ENCODE assay signal across 18 cellular contexts in genomic region chr4:47543331-47543730, GRCh38. TPM values are rescaled to one million over a fixed set of nuclear protein-coding genes. Genes with fewer than 3 reads are reported as not detected.
DNase-seq lines count a peak whose midpoint lies in the region; ATAC-seq, FAIRE-seq and TF ChIP-seq lines count a peak whose summit lies in the region.
"Had no signal": no experiment of that assay in that cellular context is flagged by ENCODE, and none has a peak within 500 bp of the region (broad histone marks: within the 10 kb centered on the region; RNA-seq: fewer than 3 reads in every experiment).

No MANE protein-coding gene starts in this region.

- DNase-seq in AG10803 (ENCODE audit: low read depth) (peak; percentile 54), M059J (ENCODE audit: low read depth) (peak; percentile 65), K562 (ENCODE audit: extremely low read depth in 1 of 4, low spot score in 3 of 4) (no peak), iris pigment epithelial cell (ENCODE audit: low read depth) (peak; percentile 30), cerebellum (ENCODE audit: low spot score) (no peak), hepatocyte (ENCODE audit: low spot score) (no peak), UCSD-AML1 (lab: John Stamatoyannopoulos, UW; ENCODE audit: unreplicated experiment) (no peak)
- DNase-seq: DMS153, H9, Kasumi-1, MV-4-11, NCI-H1417 treated with DMSO at 0.1 percent for 48 hours, NCI-H2029, NCI-H510A treated with DMSO at 0.1 percent for 48 hours, Peyer's patch, SIG-M5 had no signal

- H3K9me1 ChIP-seq in K562 (ENCODE audit: control insufficient read depth, insufficient read depth, low read length): no peaks in the 10 kb centered on the region

- H3K9me3 ChIP-seq in K562 (replicated peaks; ENCODE audit: control insufficient read depth, insufficient read depth, low read depth, low read length) (no peaks in the 10 kb centered on the region), hepatocyte (ENCODE audit: low read depth) (no peaks in the 10 kb centered on the region)
- H3K9me3 ChIP-seq: Peyer's patch had no signal

- H4K20me1 ChIP-seq in K562 (replicated peaks; ENCODE audit: control insufficient read depth, insufficient read depth, low read length) (no peaks in the 10 kb centered on the region), hepatocyte (ENCODE audit: insufficient read depth, poor library complexity, severe bottlenecking) (no peaks in the 10 kb centered on the region)

- no peaks in the 10 kb centered on the region for H3K9me2 ChIP-seq in hepatocyte (replicated peaks; ENCODE audit: insufficient read depth)

- no peaks in the 10 kb centered on the region for H3K4me1 ChIP-seq in K562 (replicated peaks in 1 of 2; ENCODE audit: control insufficient read depth in 2 of 2, insufficient read depth in 2 of 2, low read length in 2 of 2)
- no peaks in the 10 kb centered on the region for H3K4me1 ChIP-seq in hepatocyte (ENCODE audit: insufficient read depth)
- H3K4me1 ChIP-seq: Peyer's patch had no signal

- no peaks in the 10 kb centered on the region for H3K79me2 ChIP-seq in K562 (ENCODE audit: control insufficient read depth, insufficient read depth, low read length)
- no peaks in the 10 kb centered on the region for H3K79me2 ChIP-seq in hepatocyte

- BruUV-seq in K562 (replicated peaks; lab: Mats Ljungman, UMichigan): no TSS peak

- H3K27me3 ChIP-seq in K562 (ENCODE audit: control insufficient read depth in 2 of 2, insufficient read depth in 2 of 2, low read length in 2 of 2) (no peaks in the 10 kb centered on the region), hepatocyte (no peaks in the 10 kb centered on the region)
- H3K27me3 ChIP-seq: Peyer's patch had no signal

- WGBS in K562 (ENCODE audit: insufficient coverage, low coverage, missing lambda C conversion rate): 3% methylated on average over 2 of the region's 2 CpGs
- WGBS in hepatocyte (ENCODE audit: low lambda C conversion rate, missing lambda C conversion rate): 39% methylated on average over 2 of the region's 2 CpGs

- H2AFZ ChIP-seq in K562 (ENCODE audit: low read depth, low read length) (no peak overlapping the region), hepatocyte (no peak overlapping the region)

- H3K36me3 ChIP-seq in K562 (ENCODE audit: control insufficient read depth, insufficient read depth, low read length) (no peaks in the 10 kb centered on the region), hepatocyte (replicated peaks; ENCODE audit: insufficient read depth, low read depth) (no peaks in the 10 kb centered on the region)

- TF ChIP-seq RAD21 in K562 (CRISPR knock-in tag; conservative IDR thresholded peaks at IDR 0.05 in 1 of 2, IDR thresholded peaks at IDR 0.05 in 1 of 2): no peak

- H3K4me3 ChIP-seq in AG10803 (ENCODE audit: low read length) (no peak overlapping the region), K562 (no peak overlapping the region), hepatocyte (no peak overlapping the region)
- H3K4me3 ChIP-seq: Peyer's patch had no signal

- CTCF ChIA-PET in K562 (lab: Yijun Ruan, JAX; ENCODE audit: low intra/inter-chr PET ratio): no interaction called here

- ATAC-seq in K562: no peak
- no peak for ATAC-seq in GM18505 (IDR thresholded peaks at IDR 0.05; ENCODE audit: unreplicated experiment)

- H3K4me2 ChIP-seq in K562 (ENCODE audit: insufficient read depth, low read length) (no peak overlapping the region), hepatocyte (no peak overlapping the region)

- no peak overlapping the region for H3K9ac ChIP-seq in K562 (ENCODE audit: insufficient read depth in 1 of 2, low read depth in 2 of 2, low read length in 2 of 2)

- TF ChIP-seq POLR2A in K562 (conservative IDR thresholded peaks at IDR 0.05) (no peak), GM18505 (IDR thresholded peaks at IDR 0.05; ENCODE audit: borderline replicate concordance, extremely low read depth, insufficient read depth, insufficient read length) (no peak)

- FAIRE-seq in K562 (lab: Jason Lieb, UNC): no peak

- in situ Hi-C loops in K562 (cut with MboI): no loop called here

- POLR2A ChIA-PET in K562 (lab: Yijun Ruan, JAX): no interaction called here

- no peak for TF ChIP-seq EP300 in K562 (IDR thresholded peaks at IDR 0.05; ENCODE audit: low read length)

- intact Hi-C loops in K562 (cut with micrococcal nuclease): no loop called here

- H3K27ac ChIP-seq in K562 (ENCODE audit: extremely low read depth, low read depth, low read length) (no peak overlapping the region), hepatocyte (no peak overlapping the region)
- H3K27ac ChIP-seq: C4-2B, Peyer's patch had no signal

- TF ChIP-seq CTCF in AG10803 (conservative IDR thresholded peaks at IDR 0.05; ENCODE audit: low read length) (no peak), K562 (IDR thresholded peaks at IDR 0.05 in 2 of 3, conservative IDR thresholded peaks at IDR 0.05 in 1 of 3; ENCODE audit: insufficient read depth in 2 of 3, low read depth in 1 of 3, low read length in 3 of 3) (no peak), hepatocyte (IDR thresholded peaks at IDR 0.05; ENCODE audit: poor library complexity) (no peak)

TF ChIP-seq in K562, 482 proteins besides CTCF, POLR2A, EP300 and RAD21:
- TF ChIP-seq LARP7 (IDR thresholded peaks at IDR 0.05) (no peak), ATF3 (IDR thresholded peaks at IDR 0.05) (peak; percentile 32; the same call in 1 of the 2 replicates), ATF3 (CRISPR knock-in tag; conservative IDR thresholded peaks at IDR 0.05) (no peak)

RNA-seq across cellular contexts. Expression of gene ATP10D, which starts 58.3 kb away (rescaled TPM):
- total RNA-seq in M059J (2014; rRNA removed; shearing (Covaris generic)): 26.4 and 44.5 TPM in 2 replicates
- 0.42 and 0.74 TPM in 2 replicates for total RNA-seq in K562 (2011; cell fraction: chromatin; rRNA removed; ENCODE audit: low replicate concordance)
- 0.13 and 0.50 TPM in 2 replicates for total RNA-seq in K562 (2011; cell fraction: nucleolus; rRNA removed)
- 0.23 and 0.29 TPM in 2 replicates for total RNA-seq in K562 (2011; cell fraction: nucleoplasm; rRNA removed)
- total RNA-seq in K562 (2014; rRNA removed) (0.04 TPM in 1 of 2 replicates, not detected in the other), K562 (2014; rRNA removed; fragmentation: Illumina TruSeq; extraction: Trizol) (0.11 and 0.26 TPM in 2 replicates), K562 (2015; rRNA removed; fragmentation: Illumina TruSeq; extraction: Trizol) (0.15 and 0.36 TPM in 2 replicates), K562 (2021) (0.18 and 0.27 TPM in 2 replicates), cerebellum (19.4 TPM), hepatocyte (14.6 and 14.7 TPM in 2 replicates)
- polyA plus RNA-seq in K562 (2011; rRNA removed) (0.03 and 0.29 TPM in 2 replicates), K562 (2014; fragmentation: Illumina TruSeq; extraction: Trizol) (0.11 and 0.15 TPM in 2 replicates), K562 (2014; fragmentation: Nextera tagmentation; extraction: Ambion mirVana) (under 1 TPM; 0.10 to 0.24 TPM), K562 (2014; rRNA removed) (0.13 TPM in 1 of 2 replicates, not detected in the other), hepatocyte (8.0 and 14.0 TPM in 2 replicates)
- polyA plus RNA-seq in K562 (2011; cell fraction: cytosol; rRNA removed): 0.04 and 0.15 TPM in 2 replicates
- polyA plus RNA-seq in K562 (2011; cell fraction: nucleus; rRNA removed): 0.06 and 0.09 TPM in 2 replicates
- 0.25 and 0.42 TPM in 2 replicates for polyA plus RNA-seq in K562 (2012)
- polyA minus RNA-seq in K562 (2011; rRNA and poly(A)+ RNA removed): 0.06 and 0.25 TPM in 2 replicates
- polyA minus RNA-seq in K562 (2011; cell fraction: cytosol; rRNA and poly(A)+ RNA removed): not detected in 2 replicates
- 0.27 TPM in 1 of 2 replicates, not detected in the other for polyA minus RNA-seq in K562 (2011; cell fraction: nucleus; rRNA and poly(A)+ RNA removed)

Comparison
In these comparisons a context has a peak if more than half of its experiments do, and no peak if none do; other contexts are left out.
1. DNase-seq: peak in AG10803 (single experiment), M059J (single experiment) and iris pigment epithelial cell (single experiment); none in K562 (0 of 4), cerebellum (single experiment), hepatocyte (single experiment) and UCSD-AML1 (single experiment).